ENCODE assay signal across 8 cellular contexts in genomic region chr10:70232859-70233108, GRCh38. TPM values are rescaled to one million over a fixed set of nuclear protein-coding genes. Genes with fewer than 3 reads are reported as not detected.
DNase-seq lines count a peak whose midpoint lies in the region; ATAC-seq and TF ChIP-seq lines count a peak whose summit lies in the region.

No MANE protein-coding gene starts in this region.

- TF ChIP-seq CTCF in left lung (IDR thresholded peaks at IDR 0.05) (no peak), thyroid gland (IDR thresholded peaks at IDR 0.05) (no peak)

- peaks cover 18% of the 10 kb centered on the region for H3K36me3 Mint-ChIP-seq in activated naive CD4-positive, alpha-beta T cell treated with anti-CD3 and anti-CD28 coated beads for 36 hours (ENCODE audit: low read depth)
- H3K36me3 Mint-ChIP-seq in activated naive CD8-positive, alpha-beta T cell treated with anti-CD3 and anti-CD28 coated beads, Interleukin-2, amount 50 U/mL, for 24 hours (ENCODE audit: low read depth): peaks cover 35% of the 10 kb centered on the region

- ATAC-seq in activated naive CD8-positive, alpha-beta T cell treated with anti-CD3 and anti-CD28 coated beads, Interleukin-2, amount 50 U/mL, for 24 hours: no peak
- ATAC-seq in left lung: no peak
- ATAC-seq in HG03175 (IDR thresholded peaks at IDR 0.05; ENCODE audit: unreplicated experiment): no peak

- DNase-seq in activated naive CD4-positive, alpha-beta T cell treated with anti-CD3 and anti-CD28 coated beads for 36 hours: no peak
- DNase-seq in activated naive CD4-positive, alpha-beta T cell (lab: John Stamatoyannopoulos, UW): no peak
- no peak for DNase-seq in activated naive CD8-positive, alpha-beta T cell treated with anti-CD3 and anti-CD28 coated beads, Interleukin-2, amount 50 U/mL, for 24 hours
- no peak for DNase-seq in left lung
- DNase-seq in thyroid gland: no peak
- no peak for DNase-seq in SIG-M5 (lab: John Stamatoyannopoulos, UW)
- DNase-seq in NCI-H2227 (lab: John Stamatoyannopoulos, UW; ENCODE audit: unreplicated experiment): no peak

- CTCF ChIA-PET in activated naive CD4-positive, alpha-beta T cell treated with anti-CD3 and anti-CD28 coated beads for 36 hours (lab: Charles Lee): interaction anchor here (1.0 to 3.5 kb wide), 6 partner anchors 9 to 274 kb away, joined by 3 to 33 read pairs (median 8); no protein-coding TSS in a partner anchor

- peaks cover 40% of the 10 kb centered on the region for H3K4me1 Mint-ChIP-seq in activated naive CD4-positive, alpha-beta T cell treated with anti-CD3 and anti-CD28 coated beads for 36 hours (ENCODE audit: low read depth)
- peaks cover 45% of the 10 kb centered on the region for H3K4me1 Mint-ChIP-seq in activated naive CD8-positive, alpha-beta T cell treated with anti-CD3 and anti-CD28 coated beads, Interleukin-2, amount 50 U/mL, for 24 hours

- intact Hi-C loops in activated naive CD4-positive, alpha-beta T cell treated with anti-CD3 and anti-CD28 coated beads for 36 hours (cut with micrococcal nuclease): loop anchor here (1.0 to 5.0 kb wide), 8 partner anchors 41 to 346 kb away; partner anchors contain the start of genes EIF4EBP2, LRRC20, PALD1 and SAR1A
- intact Hi-C loops in left lung (cut with DNase I): no loop called here
- intact Hi-C loops in thyroid gland (cut with DNase I): no loop called here

- H3K9me3 Mint-ChIP-seq in activated naive CD4-positive, alpha-beta T cell treated with anti-CD3 and anti-CD28 coated beads for 36 hours: no peaks in the 10 kb centered on the region
- no peaks in the 10 kb centered on the region for H3K9me3 Mint-ChIP-seq in activated naive CD8-positive, alpha-beta T cell treated with anti-CD3 and anti-CD28 coated beads, Interleukin-2, amount 50 U/mL, for 24 hours

- WGBS in thyroid gland, 2 donors: 0% methylated on average over 6 to 9 of the region's 18 CpGs

- peak overlapping the region; percentile 87 for H3K4me3 Mint-ChIP-seq in activated naive CD4-positive, alpha-beta T cell treated with anti-CD3 and anti-CD28 coated beads for 36 hours
- H3K4me3 Mint-ChIP-seq in activated naive CD8-positive, alpha-beta T cell treated with anti-CD3 and anti-CD28 coated beads, Interleukin-2, amount 50 U/mL, for 24 hours: peak overlapping the region; percentile 93

- H3K27me3 ChIP-seq in left lung: no peaks in the 10 kb centered on the region
- H3K27me3 ChIP-seq in thyroid gland: no peaks in the 10 kb centered on the region

- H3K36me3 ChIP-seq in left lung (peaks cover 0 to 16% of the 10 kb centered on the region in 2 donors), thyroid gland (no peaks in the 10 kb centered on the region)

- H3K4me1 ChIP-seq in left lung: peaks cover 16 to 54% of the 10 kb centered on the region in 2 donors
- H3K4me1 ChIP-seq in thyroid gland: peaks cover 31 to 39% of the 10 kb centered on the region in 2 donors

- H3K4me3 ChIP-seq in left lung (peak overlapping the region; percentile 90 to 95), thyroid gland (replicated peaks in 1 of 3) (peak overlapping the region; percentile 33 to 89 (median 87))

- H3K9me3 ChIP-seq in left lung: no peaks in the 10 kb centered on the region
- H3K9me3 ChIP-seq in thyroid gland: no peaks in the 10 kb centered on the region

- peak overlapping the region; percentile 88 to 90 for H3K27ac ChIP-seq in left lung
- peak overlapping the region; percentile 72 to 92 (median 88) for H3K27ac ChIP-seq in thyroid gland

- H3K27ac Mint-ChIP-seq in activated naive CD4-positive, alpha-beta T cell treated with anti-CD3 and anti-CD28 coated beads for 36 hours: peak overlapping the region; percentile 93
- peak overlapping the region; percentile 85 for H3K27ac Mint-ChIP-seq in activated naive CD8-positive, alpha-beta T cell treated with anti-CD3 and anti-CD28 coated beads, Interleukin-2, amount 50 U/mL, for 24 hours

- no peaks in the 10 kb centered on the region for H3K27me3 Mint-ChIP-seq in activated naive CD4-positive, alpha-beta T cell treated with anti-CD3 and anti-CD28 coated beads for 36 hours (ENCODE audit: low read depth)
- no peaks in the 10 kb centered on the region for H3K27me3 Mint-ChIP-seq in activated naive CD8-positive, alpha-beta T cell treated with anti-CD3 and anti-CD28 coated beads, Interleukin-2, amount 50 U/mL, for 24 hours

- TF ChIP-seq POLR2A in thyroid gland (IDR thresholded peaks at IDR 0.05): no peak

RNA-seq across cellular contexts. Expression of gene PPA1, which starts 0.4 kb away (rescaled TPM):
- total RNA-seq in activated naive CD4-positive, alpha-beta T cell treated with anti-CD3 and anti-CD28 coated beads for 36 hours: 100 to 1,000 TPM; 392 to 408 TPM
- 100 to 1,000 TPM; 223 to 231 TPM for total RNA-seq in left lung
- 100 to 1,000 TPM; 151 to 209 (median 185) TPM for total RNA-seq in thyroid gland

RNA-seq across cellular contexts. Expression of gene NPFFR1, which starts 51.0 kb away (rescaled TPM):
- not detected for total RNA-seq in activated naive CD4-positive, alpha-beta T cell treated with anti-CD3 and anti-CD28 coated beads for 36 hours
- total RNA-seq in left lung: under 1 TPM; 0.20 to 0.21 TPM
- total RNA-seq in thyroid gland: under 1 TPM in 3 of 4 donors, not detected in 1; under 0.01 to 0.13 (median 0.05) TPM
